ENCODE assay signal across 29 cellular contexts in genomic region chrX:117871796-117872195, GRCh38.
"Had no signal": no experiment of that assay in that cellular context is flagged by ENCODE, and none has a peak within 500 bp of the region (broad histone marks: within the 10 kb centered on the region; RNA-seq: fewer than 3 reads in every experiment).

No MANE protein-coding gene starts in this region.

- ATAC-seq: effector memory CD8-positive, alpha-beta T cell; esophagus mucosa; foreskin keratinocyte; gastrocnemius medialis; gastroesophageal sphincter; heart left ventricle; heart right ventricle had no signal

- H3K36me3 ChIP-seq: colonic mucosa, esophagus muscularis mucosa, esophagus squamous epithelium, gastrocnemius medialis, gastroesophageal sphincter, heart left ventricle, heart right ventricle had no signal

- H3K27ac ChIP-seq: colonic mucosa, coronary artery, dorsolateral prefrontal cortex, epithelial cell of prostate, esophagus muscularis mucosa, esophagus squamous epithelium, foreskin keratinocyte, gastrocnemius medialis, gastroesophageal sphincter, heart left ventricle, heart right ventricle had no signal

- H3K27me3 Mint-ChIP-seq: dendritic cell treated with granulocyte-macrophage colony-stimulating factor and Interleukin-4, amounts not matched to agents 40 ng/mL and 50 ng/mL, for 4 days; effector memory CD8-positive, alpha-beta T cell had no signal

- H3K27ac Mint-ChIP-seq: dendritic cell treated with granulocyte-macrophage colony-stimulating factor and Interleukin-4, amounts not matched to agents 40 ng/mL and 50 ng/mL, for 4 days; effector memory CD8-positive, alpha-beta T cell; endodermal cell had no signal

- FAIRE-seq: colon, endometrium, endothelial cell of umbilical vein, frontal cortex had no signal

- H3K4me3 Mint-ChIP-seq: dendritic cell treated with granulocyte-macrophage colony-stimulating factor and Interleukin-4, amounts not matched to agents 40 ng/mL and 50 ng/mL, for 4 days; effector memory CD8-positive, alpha-beta T cell; endodermal cell had no signal

- H3K9me3 ChIP-seq: colonic mucosa, esophagus squamous epithelium, gastrocnemius medialis, gastroesophageal sphincter had no signal

- H3K4me1 Mint-ChIP-seq: endodermal cell had no signal

- H3K4me1 ChIP-seq: colonic mucosa, esophagus muscularis mucosa, esophagus squamous epithelium, foreskin keratinocyte, gastrocnemius medialis, gastroesophageal sphincter, heart left ventricle, heart right ventricle had no signal

- H3K27me3 ChIP-seq: colonic mucosa, esophagus muscularis mucosa, esophagus squamous epithelium, foreskin keratinocyte, gastrocnemius medialis, gastroesophageal sphincter, heart left ventricle, heart right ventricle had no signal

- H3K4me3 ChIP-seq: colonic mucosa, coronary artery, dorsolateral prefrontal cortex, esophagus muscularis mucosa, esophagus squamous epithelium, gastrocnemius medialis, gastroesophageal sphincter, heart left ventricle, heart right ventricle had no signal

- DNase-seq: colonic mucosa; cortex of kidney; dermis blood vessel endothelial cell; dorsolateral prefrontal cortex; effector CD4-positive, alpha-beta T cell; effector CD8-positive, alpha-beta T cell; effector memory CD4-positive, alpha-beta T cell; effector memory CD8-positive, alpha-beta T cell; endodermal cell; erythroblast; esophagus squamous epithelium; foreskin fibroblast; foreskin keratinocyte; foreskin melanocyte; gastrocnemius medialis; glutamatergic neuron; head of caudate nucleus; heart left ventricle; heart right ventricle had no signal
